8 cellular contexts compared by ENCODE assay signal in the genomic region with DNA sequence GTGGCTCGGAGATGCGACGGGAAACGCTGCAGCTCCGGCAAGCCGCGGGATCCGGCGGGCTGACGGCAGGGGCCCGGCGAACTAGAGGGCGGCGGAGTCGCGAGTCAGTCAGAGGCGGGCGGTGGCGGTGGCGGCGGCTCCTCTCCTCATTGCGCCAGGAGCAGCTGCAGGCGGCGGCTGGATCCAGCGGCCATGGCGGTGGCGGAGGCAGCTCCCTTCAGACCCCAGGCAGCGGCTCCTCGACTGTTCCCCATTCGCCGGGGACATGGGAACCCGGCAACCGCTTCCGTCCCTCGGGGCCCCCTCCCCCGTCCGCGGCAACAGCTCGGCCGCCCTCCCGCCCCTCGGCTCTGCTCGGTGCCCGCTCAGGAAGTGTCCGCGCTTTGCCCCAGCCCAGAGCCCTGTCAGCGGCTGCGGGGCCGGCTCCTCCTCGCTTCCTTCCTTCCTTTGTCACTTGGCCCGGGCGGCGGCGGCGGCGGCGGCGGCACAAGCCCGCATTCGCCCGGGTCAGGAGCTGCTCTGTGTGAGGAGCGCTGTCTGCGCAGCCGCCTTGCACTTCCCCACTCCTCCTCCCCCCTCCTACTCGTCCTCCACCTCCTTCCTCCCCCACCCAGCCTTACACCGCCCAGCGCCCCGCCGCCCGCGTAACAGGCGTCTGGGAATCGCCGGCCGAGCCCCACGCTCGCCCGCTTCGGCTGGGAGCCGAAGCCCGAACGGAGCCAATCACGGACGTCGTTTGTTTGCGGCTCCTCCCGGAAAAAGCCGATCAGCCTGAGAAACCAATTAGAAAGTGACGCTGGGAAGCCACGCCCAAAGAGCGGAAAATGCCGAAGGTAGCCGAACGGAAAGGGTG. TPM values are rescaled to one million over a fixed set of nuclear protein-coding genes. Genes with fewer than 3 reads are reported as not detected.
DNase-seq lines count a peak whose midpoint lies in the region; FAIRE-seq and TF ChIP-seq lines count a peak whose summit lies in the region.

A gene (minus strand): TSS at position 525 of the 853 bp plus-strand sequence. CDS start 1,013 bp downstream, outside the sequence.

- intact Hi-C loops in breast epithelium (cut with DNase I; ENCODE audit: low total_unique reads), result no loop called here

- H3K4me3 ChIP-seq in breast epithelium (peak within 1 kb of the TSS; percentile 71 to 96 (median 82)), iPS-20b (ENCODE audit: low read length) (peak within 1 kb of the TSS; percentile 92)

- peaks cover 29% of the 10 kb centered on the region for H3K4me1 Mint-ChIP-seq in HFFc6 (ENCODE audit: low read depth)

- no peak within 1 kb of the TSS for H3K4me3 Mint-ChIP-seq in HFFc6

- no peaks in the 10 kb centered on the region for H3K9me3 Mint-ChIP-seq in HFFc6

- FAIRE-seq in GM12892 (lab: Jason Lieb, UNC), result peak; percentile 46

- no peak for TF ChIP-seq CTCF in HFFc6 (IDR thresholded peaks at IDR 0.05)
- no peak for TF ChIP-seq CTCF in breast epithelium (IDR thresholded peaks at IDR 0.05)
- TF ChIP-seq CTCF in GM20000 (IDR thresholded peaks at IDR 0.05; ENCODE audit: extremely low read depth, missing control alignments), result no peak

- H3K27me3 Mint-ChIP-seq in HFFc6 (ENCODE audit: insufficient read depth), result no peaks in the 10 kb centered on the region

- H3K36me3 ChIP-seq in breast epithelium (no peaks in the 10 kb centered on the region), iPS-20b (ENCODE audit: insufficient read depth, low read depth, low read length) (peaks cover 14% of the 10 kb centered on the region; the same call in 1 of the 2 replicates)

- DNase-seq in GM12892 (ENCODE audit: insufficient read length), result peak; percentile 60
- peak; percentile 68 for DNase-seq in HFFc6
- DNase-seq in NCI-H1092 (lab: John Stamatoyannopoulos, UW), result peak; percentile 62
- peak; percentile 99 for DNase-seq in UCSD-AML1 (lab: John Stamatoyannopoulos, UW; ENCODE audit: unreplicated experiment)
- DNase-seq in breast epithelium (ENCODE audit: low spot score in 2 of 2), result peak; percentile 62 to 74
- peak; percentile 97 for DNase-seq in stimulated activated CD4-positive, alpha-beta T cell treated with anti-CD3 and anti-CD28 coated beads, Interleukin-12 subunit alpha, Interleukin-12 subunit beta, amount 100 ng/mL, for 4 hours
- DNase-seq in GM20000 (ENCODE audit: low spot score), result no peak

- H3K27ac ChIP-seq in breast epithelium (peak within 1 kb of the TSS; percentile 100), iPS-20b (ENCODE audit: low read length) (peak within 1 kb of the TSS; percentile 75)

- H3K9ac ChIP-seq in iPS-20b (ENCODE audit: low read depth, low read length), result peak within 1 kb of the TSS; percentile 95

- TF ChIP-seq POLR2A in GM12892 (IDR thresholded peaks at IDR 0.05; ENCODE audit: low read depth, low read length) (peak; percentile 82; the same call in 1 of the 2 replicates), breast epithelium (IDR thresholded peaks at IDR 0.05) (peak; percentile 89)

- peaks cover 0 to 9% of the 10 kb centered on the region in 2 donors for H3K4me1 ChIP-seq in breast epithelium
- H3K4me1 ChIP-seq in iPS-20b (ENCODE audit: insufficient read depth, low read length), result peaks cover 4% of the 10 kb centered on the region; the same call in 1 of the 2 replicates

- peaks cover 7% of the 10 kb centered on the region for H3K36me3 Mint-ChIP-seq in HFFc6 (ENCODE audit: low read depth)

- H3K9me3 ChIP-seq in breast epithelium (no peaks in the 10 kb centered on the region), iPS-20b (ENCODE audit: insufficient read depth, low read depth, low read length) (no peaks in the 10 kb centered on the region)

- H3K27me3 ChIP-seq in breast epithelium, result no peaks in the 10 kb centered on the region
- H3K27me3 ChIP-seq in iPS-20b (ENCODE audit: insufficient read depth, low read length), result no peaks in the 10 kb centered on the region

- no peak within 1 kb of the TSS for H3K27ac Mint-ChIP-seq in HFFc6

RNA-seq across cellular contexts. Expression of the gene that starts here (rescaled TPM):
- 25.9 TPM for polyA plus RNA-seq in GM12892 (2012; ENCODE audit: missing spikeins)
- 10 to 100 TPM; 42.9 to 52.8 (median 49.6) TPM for total RNA-seq in HFFc6 (2021; fragmentation: NEBNext Ultra II Directional; extraction: Animal tissue kit (Norgen Biotek cat#: 25700))
- 10 to 100 TPM; 34.6 to 46.1 (median 42.0) TPM for total RNA-seq in breast epithelium
